In genomic region chr9:104765138-104765537, GRCh38 we compare ENCODE assay signal across 9 cellular contexts. TPM values are rescaled to one million over a fixed set of nuclear protein-coding genes. Genes with fewer than 3 reads are reported as not detected.
DNase-seq lines count a peak whose midpoint lies in the region; ATAC-seq and TF ChIP-seq lines count a peak whose summit lies in the region.
"Had no signal": no experiment of that assay in that cellular context is flagged by ENCODE, and none has a peak within 500 bp of the region (broad histone marks: within the 10 kb centered on the region; RNA-seq: fewer than 3 reads in every experiment).

No MANE protein-coding gene starts in this region.

- no peak for ATAC-seq in activated CD4-positive, alpha-beta T cell treated with anti-CD3 and anti-CD28 coated beads for 36 hours
- ATAC-seq in HG02610 (IDR thresholded peaks at IDR 0.05; ENCODE audit: unreplicated experiment): peak; percentile 35
- no peak for ATAC-seq in activated CD8-positive, alpha-beta T cell treated with anti-CD3 and anti-CD28 coated beads for 36 hours

- H3K27me3 Mint-ChIP-seq in activated CD4-positive, alpha-beta T cell treated with anti-CD3 and anti-CD28 coated beads for 36 hours: peaks cover 2% of the 10 kb centered on the region
- no peaks in the 10 kb centered on the region for H3K27me3 Mint-ChIP-seq in activated CD8-positive, alpha-beta T cell treated with anti-CD3 and anti-CD28 coated beads for 36 hours
- no peaks in the 10 kb centered on the region for H3K27me3 Mint-ChIP-seq in progenitor cell of endocrine pancreas

- no peak for DNase-seq in activated CD4-positive, alpha-beta T cell treated with anti-CD3 and anti-CD28 coated beads for 36 hours
- no peak for DNase-seq in activated CD4-positive, alpha-beta T cell treated with anti-CD3 and anti-CD28 coated beads for 4 hours
- no peak for DNase-seq in activated CD8-positive, alpha-beta T cell treated with anti-CD3 and anti-CD28 coated beads for 36 hours
- DNase-seq in progenitor cell of endocrine pancreas (ENCODE audit: low spot score, unreplicated experiment): no peak
- no peak for DNase-seq in NCI-H82 treated with DMSO at 0.1 percent for 48 hours (lab: John Stamatoyannopoulos, UW; ENCODE audit: unreplicated experiment)
- no peak for DNase-seq in NCI-H2227 treated with DMSO at 0.1 percent for 48 hours (lab: John Stamatoyannopoulos, UW)
- DNase-seq in iPS-NIHi11 (ENCODE audit: low spot score): no peak
- DNase-seq: AML-193 had no signal

- H3K27ac Mint-ChIP-seq in activated CD4-positive, alpha-beta T cell treated with anti-CD3 and anti-CD28 coated beads for 36 hours: no peak overlapping the region
- H3K27ac Mint-ChIP-seq in activated CD8-positive, alpha-beta T cell treated with anti-CD3 and anti-CD28 coated beads for 36 hours: no peak overlapping the region
- H3K27ac Mint-ChIP-seq in progenitor cell of endocrine pancreas: no peak overlapping the region

- H3K9me3 Mint-ChIP-seq in activated CD4-positive, alpha-beta T cell treated with anti-CD3 and anti-CD28 coated beads for 36 hours (ENCODE audit: low read depth): no peaks in the 10 kb centered on the region
- H3K9me3 Mint-ChIP-seq in activated CD8-positive, alpha-beta T cell treated with anti-CD3 and anti-CD28 coated beads for 36 hours: no peaks in the 10 kb centered on the region
- no peaks in the 10 kb centered on the region for H3K9me3 Mint-ChIP-seq in progenitor cell of endocrine pancreas (ENCODE audit: low read depth)

- TF ChIP-seq CTCF in activated CD8-positive, alpha-beta T cell treated with anti-CD3 and anti-CD28 coated beads for 36 hours (IDR thresholded peaks at IDR 0.05): no peak
- no peak for TF ChIP-seq CTCF in progenitor cell of endocrine pancreas (IDR thresholded peaks at IDR 0.05; ENCODE audit: unreplicated experiment)

- intact Hi-C loops in activated CD4-positive, alpha-beta T cell treated with anti-CD3 and anti-CD28 coated beads for 36 hours (cut with DNase I, micrococcal nuclease): no loop called here
- intact Hi-C loops in activated CD8-positive, alpha-beta T cell treated with anti-CD3 and anti-CD28 coated beads for 36 hours (cut with micrococcal nuclease): no loop called here

- POLR2A ChIA-PET in activated CD4-positive, alpha-beta T cell treated with anti-CD3 and anti-CD28 coated beads for 36 hours (lab: Charles Lee): no interaction called here
- POLR2A ChIA-PET in activated CD8-positive, alpha-beta T cell treated with anti-CD3 and anti-CD28 coated beads for 36 hours (lab: Charles Lee): no interaction called here

- H3K36me3 Mint-ChIP-seq in activated CD4-positive, alpha-beta T cell treated with anti-CD3 and anti-CD28 coated beads for 36 hours (ENCODE audit: low read depth): no peaks in the 10 kb centered on the region
- H3K36me3 Mint-ChIP-seq in activated CD8-positive, alpha-beta T cell treated with anti-CD3 and anti-CD28 coated beads for 36 hours (ENCODE audit: low read depth): no peaks in the 10 kb centered on the region
- H3K36me3 Mint-ChIP-seq in progenitor cell of endocrine pancreas (ENCODE audit: insufficient read depth): peaks cover 4% of the 10 kb centered on the region

- peak overlapping the region; percentile 87 for H3K4me3 Mint-ChIP-seq in activated CD4-positive, alpha-beta T cell treated with anti-CD3 and anti-CD28 coated beads for 36 hours
- peak overlapping the region; percentile 89 for H3K4me3 Mint-ChIP-seq in activated CD8-positive, alpha-beta T cell treated with anti-CD3 and anti-CD28 coated beads for 36 hours
- H3K4me3 Mint-ChIP-seq in progenitor cell of endocrine pancreas (ENCODE audit: low read depth): peak overlapping the region; percentile 84

- peaks cover 4% of the 10 kb centered on the region for H3K4me1 Mint-ChIP-seq in activated CD4-positive, alpha-beta T cell treated with anti-CD3 and anti-CD28 coated beads for 36 hours
- peaks cover 5% of the 10 kb centered on the region for H3K4me1 Mint-ChIP-seq in activated CD8-positive, alpha-beta T cell treated with anti-CD3 and anti-CD28 coated beads for 36 hours (ENCODE audit: low read depth)
- peaks cover 10% of the 10 kb centered on the region for H3K4me1 Mint-ChIP-seq in progenitor cell of endocrine pancreas (ENCODE audit: low read depth)

- CTCF ChIA-PET in activated CD4-positive, alpha-beta T cell treated with anti-CD3 and anti-CD28 coated beads for 36 hours (lab: Charles Lee): interaction anchor here (0.6 to 0.8 kb wide), 2 partner anchors 90 to 1019 kb away, joined by 3 to 4 read pairs; no protein-coding TSS in a partner anchor
- CTCF ChIA-PET in activated CD8-positive, alpha-beta T cell treated with anti-CD3 and anti-CD28 coated beads for 36 hours (lab: Charles Lee): no interaction called here

RNA-seq across cellular contexts. Expression of gene NIPSNAP3B, which starts 1.2 kb away (rescaled TPM):
- total RNA-seq in activated CD4-positive, alpha-beta T cell treated with anti-CD3 and anti-CD28 coated beads for 36 hours: under 1 TPM; 0.85 to 0.90 TPM
- total RNA-seq in activated CD8-positive, alpha-beta T cell treated with anti-CD3 and anti-CD28 coated beads for 36 hours: under 1 TPM; 0.45 to 0.63 TPM
- total RNA-seq in progenitor cell of endocrine pancreas: 5.5 and 7.8 TPM in 2 replicates

RNA-seq across cellular contexts. Expression of gene NIPSNAP3A, which starts 17.7 kb away (rescaled TPM):
- 10 to 100 TPM in 1 of 2 experiments, 1 to 10 TPM in 1; 7.2 to 11.7 TPM for total RNA-seq in activated CD4-positive, alpha-beta T cell treated with anti-CD3 and anti-CD28 coated beads for 36 hours
- total RNA-seq in activated CD8-positive, alpha-beta T cell treated with anti-CD3 and anti-CD28 coated beads for 36 hours: 10 to 100 TPM; 12.2 to 12.4 TPM
- 25.1 and 26.4 TPM in 2 replicates for total RNA-seq in progenitor cell of endocrine pancreas
